ENCODE assay signal across 18 cellular contexts in genomic region chr10:6878067-6878412, GRCh38.
A peak's percentile ranks its signal among the peaks of the same experiment; 100 is the strongest.
DNase-seq lines count a peak whose midpoint lies in the region; FAIRE-seq and TF ChIP-seq lines count a peak whose summit lies in the region.
"Had no signal": no experiment of that assay in that cellular context is flagged by ENCODE, and none has a peak within 500 bp of the region (broad histone marks: within the 10 kb centered on the region; RNA-seq: fewer than 3 reads in every experiment).

No MANE protein-coding gene starts in this region.

- no peaks in the 10 kb centered on the region for H3K36me3 Mint-ChIP-seq in activated CD4-positive, alpha-beta T cell treated with anti-CD3 and anti-CD28 coated beads, Interleukin-2, amount 10 ng/mL, durations not matched to agents 7 days and 5 days (ENCODE audit: low read depth)
- H3K36me3 Mint-ChIP-seq: activated naive CD4-positive, alpha-beta T cell treated with anti-CD3 and anti-CD28 coated beads, Interleukin-2, amount 50 U/mL, for 24 hours had no signal

- FAIRE-seq in urothelium cell line (lab: Jason Lieb, UNC), result no peak
- FAIRE-seq: colon had no signal

- no peak overlapping the region for H2AK5ac ChIP-seq in neuronal stem cell (ENCODE audit: low read depth, low read length)

- H3K23ac ChIP-seq in neuronal stem cell (ENCODE audit: low read depth, low read length, poor library complexity), result no peak overlapping the region

- no peak overlapping the region for H3K14ac ChIP-seq in neuronal stem cell (ENCODE audit: low read length)

- H3K4ac ChIP-seq in neuronal stem cell (ENCODE audit: low read length), result no peak overlapping the region

- H3K4me2 ChIP-seq in fibroblast of lung (ENCODE audit: extremely low read depth, insufficient read depth, low read length) (no peak overlapping the region), neuronal stem cell (ENCODE audit: insufficient read depth, low read length, poor library complexity, severe bottlenecking) (no peak overlapping the region), MM.1S (ENCODE audit: low read depth, low read length) (no peak overlapping the region)

- H3K9me2 ChIP-seq in MM.1S (replicated peaks; ENCODE audit: insufficient read depth, low read length), result no peaks in the 10 kb centered on the region

- H4K20me1 ChIP-seq in fibroblast of lung (ENCODE audit: control insufficient read depth, extremely low read depth, insufficient read depth, low read length) (no peaks in the 10 kb centered on the region), MM.1S (ENCODE audit: insufficient read depth, low read length) (no peaks in the 10 kb centered on the region)

- H3K4me3 Mint-ChIP-seq in activated CD4-positive, alpha-beta T cell treated with anti-CD3 and anti-CD28 coated beads, Interleukin-2, amount 10 ng/mL, durations not matched to agents 7 days and 5 days, result no peak overlapping the region
- H3K4me3 Mint-ChIP-seq: activated naive CD4-positive, alpha-beta T cell treated with anti-CD3 and anti-CD28 coated beads, Interleukin-2, amount 50 U/mL, for 24 hours had no signal

- H3K79me1 ChIP-seq in neuronal stem cell (ENCODE audit: low read depth, low read length), result no peaks in the 10 kb centered on the region

- POLR2A ChIA-PET in activated CD4-positive, alpha-beta T cell treated with anti-CD3 and anti-CD28 coated beads, Interleukin-2, amount 10 ng/mL, durations not matched to agents 7 days and 5 days (lab: Charles Lee), result no interaction called here

- H2BK15ac ChIP-seq in neuronal stem cell (ENCODE audit: low read length), result no peak overlapping the region

- H3K4me1 ChIP-seq in fibroblast of lung (ENCODE audit: control insufficient read depth, extremely low read depth, insufficient read depth, low read length), result no peaks in the 10 kb centered on the region
- H3K4me1 ChIP-seq in neuronal stem cell (ENCODE audit: control insufficient read depth in 2 of 2, insufficient read depth in 1 of 2, low read depth in 1 of 2, low read length in 2 of 2), result peaks cover 0 to 8% of the 10 kb centered on the region in 2 donors
- H3K4me1 ChIP-seq in MM.1S (ENCODE audit: low read length), result no peaks in the 10 kb centered on the region
- H3K4me1 ChIP-seq: BE2C had no signal

- H4K91ac ChIP-seq in neuronal stem cell (ENCODE audit: low read depth, low read length, poor library complexity), result no peak overlapping the region

- CTCF ChIA-PET in activated CD4-positive, alpha-beta T cell treated with anti-CD3 and anti-CD28 coated beads, Interleukin-2, amount 10 ng/mL, durations not matched to agents 7 days and 5 days (lab: Charles Lee), result no interaction called here

- H3K27me3 Mint-ChIP-seq in activated CD4-positive, alpha-beta T cell treated with anti-CD3 and anti-CD28 coated beads, Interleukin-2, amount 10 ng/mL, durations not matched to agents 7 days and 5 days, result peaks cover 32% of the 10 kb centered on the region

- H2BK5ac ChIP-seq in neuronal stem cell (ENCODE audit: low read length), result no peak overlapping the region

- no peak overlapping the region for H3K27ac Mint-ChIP-seq in activated CD4-positive, alpha-beta T cell treated with anti-CD3 and anti-CD28 coated beads, Interleukin-2, amount 10 ng/mL, durations not matched to agents 7 days and 5 days
- H3K27ac Mint-ChIP-seq: activated naive CD4-positive, alpha-beta T cell treated with anti-CD3 and anti-CD28 coated beads, Interleukin-2, amount 50 U/mL, for 24 hours had no signal

- no CpG with 5 or more reads among the region's 4 CpGs for WGBS in neuronal stem cell (ENCODE audit: extremely low coverage in 2 of 2, insufficient read length in 2 of 2, insufficient replicate concordance in 1 of 2), 2 donors

- DNase-seq in C1 segment of cervical spinal cord (lab: John Stamatoyannopoulos, UW) (peak in 9 of 14 donors; percentile 2 to 52 (median 24)), NB4 (ENCODE audit: low read depth) (peak; percentile 34), fibroblast of lung (ENCODE audit: low read depth in 2 of 2) (peak; percentile 32 to 35), neuronal stem cell (ENCODE audit: low spot score) (no peak), MM.1S (no peak), NCI-H524 treated with DMSO at 0.1 percent for 48 hours (lab: John Stamatoyannopoulos, UW) (no peak), urothelium cell line (ENCODE audit: low spot score) (no peak)
- DNase-seq in activated CD4-positive, alpha-beta T cell treated with anti-CD3 and anti-CD28 coated beads, Interleukin-2, amount 10 ng/mL, durations not matched to agents 7 days and 5 days, result no peak
- DNase-seq: activated CD8-positive, alpha-beta memory T cell treated with anti-CD3 and anti-CD28 coated beads, Interleukin-2, amount 50 U/mL, for 48 hours; BE2C; NCI-H2081; stimulated activated CD4-positive, alpha-beta T cell treated with anti-CD3 and anti-CD28 coated beads, Interleukin-1b, Interleukin-23, amount 100 ng/mL, for 48 hours; stimulated activated CD8-positive, alpha-beta memory T cell treated with anti-CD3 and anti-CD28 coated beads, Interleukin-4, amount 100 ng/mL, for 48 hours; WERI-Rb-1 had no signal

- no peaks in the 10 kb centered on the region for H3K9me3 Mint-ChIP-seq in activated CD4-positive, alpha-beta T cell treated with anti-CD3 and anti-CD28 coated beads, Interleukin-2, amount 10 ng/mL, durations not matched to agents 7 days and 5 days
- H3K9me3 Mint-ChIP-seq: activated naive CD4-positive, alpha-beta T cell treated with anti-CD3 and anti-CD28 coated beads, Interleukin-2, amount 50 U/mL, for 24 hours had no signal

- TF ChIP-seq POLR2A in NB4 (IDR thresholded peaks at IDR 0.05; ENCODE audit: extremely low read depth, insufficient read length), result no peak

- H3K4me3 ChIP-seq in NB4 (ENCODE audit: low read depth, low read length) (no peak overlapping the region), fibroblast of lung (replicated peaks in 1 of 4; ENCODE audit: control extremely low read depth in 1 of 4, insufficient read depth in 1 of 4, low read depth in 3 of 4, low read length in 4 of 4) (no peak overlapping the region), neuronal stem cell (ENCODE audit: low read length in 2 of 2) (no peak overlapping the region), MM.1S (ENCODE audit: low read length) (no peak overlapping the region)
- H3K4me3 ChIP-seq: SK-N-MC had no signal

- no peak overlapping the region for H2BK12ac ChIP-seq in neuronal stem cell (ENCODE audit: low read length)

- peaks cover 6% of the 10 kb centered on the region for H3K27me3 ChIP-seq in fibroblast of lung (ENCODE audit: control insufficient read depth, insufficient read depth, low read length)
- no peaks in the 10 kb centered on the region for H3K27me3 ChIP-seq in neuronal stem cell (ENCODE audit: control insufficient read depth in 3 of 3, insufficient read depth in 3 of 3, low read depth in 1 of 3, low read length in 3 of 3)
- H3K27me3 ChIP-seq in MM.1S (replicated peaks; ENCODE audit: insufficient read depth, low read length), result no peaks in the 10 kb centered on the region
- H3K27me3 ChIP-seq: BE2C had no signal

- no peak overlapping the region for H3K18ac ChIP-seq in neuronal stem cell (ENCODE audit: low read length)

- H3K79me2 ChIP-seq in fibroblast of lung (ENCODE audit: control insufficient read depth, insufficient read depth, low read length), result no peaks in the 10 kb centered on the region
- no peaks in the 10 kb centered on the region for H3K79me2 ChIP-seq in MM.1S (ENCODE audit: low read length)

- H4K8ac ChIP-seq in neuronal stem cell (ENCODE audit: low read depth, low read length), result no peak overlapping the region

- H3K9ac ChIP-seq in fibroblast of lung (ENCODE audit: insufficient read depth, low read length) (no peak overlapping the region), neuronal stem cell (ENCODE audit: low read depth, low read length, poor library complexity) (no peak overlapping the region), MM.1S (ENCODE audit: low read length) (no peak overlapping the region)

- H3K4me1 Mint-ChIP-seq in activated CD4-positive, alpha-beta T cell treated with anti-CD3 and anti-CD28 coated beads, Interleukin-2, amount 10 ng/mL, durations not matched to agents 7 days and 5 days, result no peaks in the 10 kb centered on the region
- H3K4me1 Mint-ChIP-seq: activated naive CD4-positive, alpha-beta T cell treated with anti-CD3 and anti-CD28 coated beads, Interleukin-2, amount 50 U/mL, for 24 hours had no signal

- TF ChIP-seq CTCF in NB4 (IDR thresholded peaks at IDR 0.05; ENCODE audit: low read depth, low read length), result no peak
- no peak for TF ChIP-seq CTCF in fibroblast of lung (conservative IDR thresholded peaks at IDR 0.05 in 1 of 2, IDR thresholded peaks at IDR 0.05 in 1 of 2; ENCODE audit: low read depth in 1 of 2, low read length in 2 of 2)
- TF ChIP-seq CTCF in MM.1S (IDR thresholded peaks at IDR 0.05; ENCODE audit: low read length), result no peak

- H2BK120ac ChIP-seq in neuronal stem cell (ENCODE audit: low read depth, low read length), result no peak overlapping the region

- H3K36me3 ChIP-seq in fibroblast of lung (ENCODE audit: control insufficient read depth, insufficient read depth, low read length), result no peaks in the 10 kb centered on the region
- no peaks in the 10 kb centered on the region for H3K36me3 ChIP-seq in neuronal stem cell (replicated peaks in 1 of 2; ENCODE audit: control insufficient read depth in 2 of 2, insufficient read depth in 2 of 2, low read length in 2 of 2)
- no peaks in the 10 kb centered on the region for H3K36me3 ChIP-seq in MM.1S (replicated peaks; ENCODE audit: insufficient read depth, low read length)
- H3K36me3 ChIP-seq: BE2C, esophagus muscularis mucosa, WERI-Rb-1 had no signal

- H3K9me3 ChIP-seq in fibroblast of lung (ENCODE audit: control insufficient read depth, insufficient read depth, low read depth, low read length) (no peaks in the 10 kb centered on the region), neuronal stem cell (replicated peaks in 1 of 2; ENCODE audit: control insufficient read depth in 2 of 2, insufficient read depth in 1 of 2, low read depth in 1 of 2, low read length in 2 of 2) (no peaks in the 10 kb centered on the region), MM.1S (replicated peaks; ENCODE audit: insufficient read depth, low read length) (no peaks in the 10 kb centered on the region)
- H3K9me3 ChIP-seq: BE2C, esophagus muscularis mucosa had no signal

- H3F3A ChIP-seq in MM.1S (ENCODE audit: insufficient read depth, low read length), result no peaks in the 10 kb centered on the region

- no peak overlapping the region for H3K27ac ChIP-seq in fibroblast of lung (ENCODE audit: insufficient read depth, low read length)
- no peak overlapping the region for H3K27ac ChIP-seq in neuronal stem cell (replicated peaks; ENCODE audit: low read length)
- H3K27ac ChIP-seq in MM.1S (ENCODE audit: low read length), result no peak overlapping the region
- H3K27ac ChIP-seq: esophagus muscularis mucosa, SK-N-MC, WERI-Rb-1 had no signal

- H2AFZ ChIP-seq in fibroblast of lung (ENCODE audit: low read length), result no peak overlapping the region
- peak overlapping the region; percentile 61 for H2AFZ ChIP-seq in neuronal stem cell (ENCODE audit: low read length)
- no peak overlapping the region for H2AFZ ChIP-seq in MM.1S (ENCODE audit: low read length)

Comparison
In these comparisons a context has a peak if more than half of its experiments do, and no peak if none do; other contexts are left out.
1. DNase-seq: peak in C1 segment of cervical spinal cord (9 of 14), NB4 (single experiment) and fibroblast of lung (2 of 2); none in neuronal stem cell (single experiment), MM.1S (single experiment), activated CD4-positive, alpha-beta T cell treated with anti-CD3 and anti-CD28 coated beads, Interleukin-2, amount 10 ng/mL, durations not matched to agents 7 days and 5 days (single experiment), NCI-H524 treated with DMSO at 0.1 percent for 48 hours (single experiment) and urothelium cell line (single experiment).